8 cellular contexts compared by ENCODE assay signal in the genomic region with DNA sequence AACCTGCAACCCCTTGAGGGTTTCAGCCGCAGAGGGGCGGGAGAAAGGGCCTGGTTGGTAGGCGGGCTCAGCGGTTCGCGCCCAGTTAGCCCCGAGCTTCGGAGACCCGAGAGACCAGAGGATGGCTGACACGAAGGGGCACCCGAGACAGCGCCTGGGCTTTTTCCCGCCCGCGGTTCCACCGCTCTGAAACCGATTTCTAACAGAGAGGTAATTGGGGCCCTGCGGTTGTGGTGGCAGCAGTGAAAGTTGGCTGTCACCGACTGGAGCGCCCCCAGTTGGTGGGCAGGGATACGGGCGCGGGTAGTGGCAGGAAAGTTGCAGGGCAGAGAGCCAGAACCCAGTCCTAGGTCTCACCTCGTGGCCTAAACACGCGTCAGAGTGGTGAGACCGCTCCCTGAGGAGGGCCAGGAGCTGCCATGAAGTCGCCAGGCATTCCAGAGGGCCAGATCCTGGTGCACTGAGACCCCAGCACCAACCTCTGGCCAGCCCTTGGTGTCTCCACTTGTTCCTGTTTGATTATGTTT. TPM values are rescaled to one million over a fixed set of nuclear protein-coding genes. Genes with fewer than 3 reads are reported as not detected.
DNase-seq lines count a peak whose midpoint lies in the region; ATAC-seq, FAIRE-seq and TF ChIP-seq lines count a peak whose summit lies in the region.

No MANE protein-coding gene starts in this region.

- H3K27me3 ChIP-seq in left lung, result no peaks in the 10 kb centered on the region

- H3K27ac ChIP-seq in A549, result peak overlapping the region; percentile 77 to 91
- H3K27ac ChIP-seq in left lung, result peak overlapping the region; percentile 90 to 92

- POLR2A ChIA-PET in A549 (lab: Yijun Ruan, JAX), result interaction anchor here (0.6 to 1.4 kb wide), 4 partner anchors 14 to 519 kb away, joined by 3 to 7 read pairs (median 4); a partner anchor contains a TSS

- intact Hi-C loops in left lung (cut with DNase I), result no loop called here

- H3K4me1 ChIP-seq in A549, result 0 out of 3 replicates have a peak, but pooled peaks cover 8% of the 10 kb centered on the region
- H3K4me1 ChIP-seq in left lung, result peaks cover 0 to 23% of the 10 kb centered on the region in 2 donors

- 0% methylated on average over 14 of the region's 28 CpGs for WGBS in A549 (ENCODE audit: missing lambda C conversion rate)

- peak overlapping the region; percentile 60 for H3K4me3 ChIP-seq in A549
- peak overlapping the region; percentile 52 to 71 for H3K4me3 ChIP-seq in left lung

- TF ChIP-seq RAD21 in A549 (conservative IDR thresholded peaks at IDR 0.05 in 1 of 2, IDR thresholded peaks at IDR 0.05 in 1 of 2), result no peak

- TF ChIP-seq POLR2A in A549 (IDR thresholded peaks at IDR 0.05; ENCODE audit: low read length), result no peak

- H3K36me3 ChIP-seq in left lung, result peaks cover 0 to 22% of the 10 kb centered on the region in 2 donors

- TF ChIP-seq CTCF in A549 (IDR thresholded peaks at IDR 0.05) (peak; percentile 70), left lung (IDR thresholded peaks at IDR 0.05) (peak; percentile 55 to 71)

- H3K4me2 ChIP-seq in A549, result peak overlapping the region; percentile 84

- FAIRE-seq in A549 (lab: Jason Lieb, UNC), result no peak

- H3K9me3 ChIP-seq in A549 (no peaks in the 10 kb centered on the region), left lung (no peaks in the 10 kb centered on the region)

- CTCF ChIA-PET in A549 (lab: Yijun Ruan, JAX), result interaction anchor here (0.7 to 6.9 kb wide), 9 partner anchors 8 to 32 kb away, joined by 3 to 47 read pairs (median 3); a partner anchor contains a TSS

- DNase-seq in A549 (ENCODE audit: low read depth in 1 of 2, low spot score in 1 of 2) (peak in 1 of 2 experiments; percentile 79), NCI-H2227 (lab: John Stamatoyannopoulos, UW; ENCODE audit: unreplicated experiment) (peak; percentile 77), cerebellum (ENCODE audit: low spot score) (peak; percentile 50), left lung (peak; percentile 83 to 92)
- DNase-seq in activated CD4-positive, alpha-beta T cell treated with anti-CD3 and anti-CD28 coated beads for 1 hour, result peak; percentile 71
- peak; percentile 86 for DNase-seq in stimulated activated CD4-positive, alpha-beta T cell treated with anti-CD3 and anti-CD28 coated beads, Interleukin-4, amount 100 ng/mL, for 24 hours

- peak; percentile 72 to 88 for ATAC-seq in A549
- ATAC-seq in GM18519 (IDR thresholded peaks at IDR 0.05; ENCODE audit: low FRiP score, unreplicated experiment), result peak; percentile 39
- ATAC-seq in HG03064 (IDR thresholded peaks at IDR 0.05; ENCODE audit: low read depth, unreplicated experiment), result peak; percentile 42
- ATAC-seq in left lung, result peak; percentile 79

- TF ChIP-seq EP300 in A549 (IDR thresholded peaks at IDR 0.05), result no peak

TF ChIP-seq in A549, 52 proteins besides CTCF, POLR2A, EP300 and RAD21:
- TF ChIP-seq JUN (IDR thresholded peaks at IDR 0.05) (peak in 1 of 2 experiments; percentile 41; a peak in 1 of 5 replicates), FOSB (CRISPR knock-in tag; IDR thresholded peaks at IDR 0.05) (no peak), HOXA7 (CRISPR knock-in tag; IDR thresholded peaks at IDR 0.05) (no peak)
- TF ChIP-seq, protein P1, sequence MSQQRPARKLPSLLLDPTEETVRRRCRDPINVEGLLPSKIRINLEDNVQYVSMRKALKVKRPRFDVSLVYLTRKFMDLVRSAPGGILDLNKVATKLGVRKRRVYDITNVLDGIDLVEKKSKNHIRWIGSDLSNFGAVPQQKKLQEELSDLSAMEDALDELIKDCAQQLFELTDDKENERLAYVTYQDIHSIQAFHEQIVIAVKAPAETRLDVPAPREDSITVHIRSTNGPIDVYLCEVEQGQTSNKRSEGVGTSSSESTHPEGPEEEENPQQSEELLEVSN (IDR thresholded peaks at IDR 0.05; ENCODE audit: borderline replicate concordance, low read depth), result peak; percentile 89
- TF ChIP-seq, protein P2, sequence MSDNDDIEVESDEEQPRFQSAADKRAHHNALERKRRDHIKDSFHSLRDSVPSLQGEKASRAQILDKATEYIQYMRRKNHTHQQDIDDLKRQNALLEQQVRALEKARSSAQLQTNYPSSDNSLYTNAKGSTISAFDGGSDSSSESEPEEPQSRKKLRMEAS (IDR thresholded peaks at IDR 0.05), result peak; percentile 91

RNA-seq across cellular contexts. Expression of a gene that starts 0.6 kb away (rescaled TPM):
- polyA plus RNA-seq in A549 (2011; rRNA removed) (1.8 and 2.1 TPM in 2 replicates), A549 (2017; fragmentation: RNase III; extraction: RNeasy Plus Mini Kit Qiagen cat#74134 plus additional on column Dnase treatment) (1.4 to 1.7 TPM (median 1.5 TPM) in 3 replicates)
- polyA plus RNA-seq in A549 (2012; cell fraction: cytosol; rRNA removed), result 0.99 and 2.0 TPM in 2 replicates
- 2.5 and 3.1 TPM in 2 replicates for polyA plus RNA-seq in A549 (2012; cell fraction: nucleus; rRNA removed)
- 2.8 and 4.0 TPM in 2 replicates for polyA minus RNA-seq in A549 (2011; rRNA and poly(A)+ RNA removed)
- total RNA-seq in cerebellum (0.73 TPM), left lung (10 to 100 TPM in 1 of 2 donors, 1 to 10 TPM in 1; 4.4 to 14.5 TPM)

RNA-seq across cellular contexts. Expression of a gene that starts 14.8 kb away (rescaled TPM):
- polyA plus RNA-seq in A549 (2011; rRNA removed) (317 and 464 TPM in 2 replicates), A549 (2017; fragmentation: RNase III; extraction: RNeasy Plus Mini Kit Qiagen cat#74134 plus additional on column Dnase treatment) (569 to 597 TPM (median 576 TPM) in 3 replicates)
- 965 and 1,293 TPM in 2 replicates for polyA plus RNA-seq in A549 (2012; cell fraction: cytosol; rRNA removed)
- 504 and 524 TPM in 2 replicates for polyA plus RNA-seq in A549 (2012; cell fraction: nucleus; rRNA removed)
- 223 and 293 TPM in 2 replicates for polyA minus RNA-seq in A549 (2011; rRNA and poly(A)+ RNA removed)
- total RNA-seq in cerebellum (71.6 TPM), left lung (1,000 to 10,000 TPM in 1 of 2 donors, 100 to 1,000 TPM in 1; 930 to 1,311 TPM)

RNA-seq across cellular contexts. Expression of a gene that starts 22.7 kb away (rescaled TPM):
- polyA plus RNA-seq in A549 (2011; rRNA removed), result 0.05 and 0.07 TPM in 2 replicates
- 0.06 and 0.09 TPM in 2 replicates for polyA plus RNA-seq in A549 (2012; cell fraction: cytosol; rRNA removed)
- 0.10 and 0.14 TPM in 2 replicates for polyA plus RNA-seq in A549 (2012; cell fraction: nucleus; rRNA removed)
- 0.04 to 0.12 TPM (median 0.04 TPM) in 3 replicates for polyA plus RNA-seq in A549 (2017; fragmentation: RNase III; extraction: RNeasy Plus Mini Kit Qiagen cat#74134 plus additional on column Dnase treatment)
- polyA minus RNA-seq in A549 (2011; rRNA and poly(A)+ RNA removed), result 0.08 TPM in 1 of 2 replicates, not detected in the other
- not detected for total RNA-seq in cerebellum
- total RNA-seq in left lung, result under 1 TPM; 0.10 to 0.12 TPM

RNA-seq across cellular contexts. Expression of a gene that starts 23.0 kb away (rescaled TPM):
- polyA plus RNA-seq in A549 (2011; rRNA removed), result 10.7 and 21.0 TPM in 2 replicates
- polyA plus RNA-seq in A549 (2012; cell fraction: cytosol; rRNA removed), result 6.1 and 8.8 TPM in 2 replicates
- polyA plus RNA-seq in A549 (2012; cell fraction: nucleus; rRNA removed), result 3.7 and 6.0 TPM in 2 replicates
- 45.5 to 80.8 TPM (median 66.5 TPM) in 3 replicates for polyA plus RNA-seq in A549 (2017; fragmentation: RNase III; extraction: RNeasy Plus Mini Kit Qiagen cat#74134 plus additional on column Dnase treatment)
- polyA minus RNA-seq in A549 (2011; rRNA and poly(A)+ RNA removed), result 3.6 and 6.3 TPM in 2 replicates
- total RNA-seq in cerebellum, result 8.9 TPM
- 10 to 100 TPM in 1 of 2 donors, 1 to 10 TPM in 1; 9.2 to 14.1 TPM for total RNA-seq in left lung

RNA-seq across cellular contexts. Expression of a gene that starts 31.1 kb away (rescaled TPM):
- 196 and 208 TPM in 2 replicates for polyA plus RNA-seq in A549 (2011; rRNA removed)
- polyA plus RNA-seq in A549 (2012; cell fraction: cytosol; rRNA removed), result 54.9 and 69.2 TPM in 2 replicates
- polyA plus RNA-seq in A549 (2012; cell fraction: nucleus; rRNA removed), result 61.4 and 81.6 TPM in 2 replicates
- polyA plus RNA-seq in A549 (2017; fragmentation: RNase III; extraction: RNeasy Plus Mini Kit Qiagen cat#74134 plus additional on column Dnase treatment), result 249 to 257 TPM (median 257 TPM) in 3 replicates
- 20.2 and 23.4 TPM in 2 replicates for polyA minus RNA-seq in A549 (2011; rRNA and poly(A)+ RNA removed)
- 39.8 TPM for total RNA-seq in cerebellum
- total RNA-seq in left lung, result 100 to 1,000 TPM; 518 to 633 TPM

Comparison
In these comparisons a context has a peak if more than half of its experiments do, and no peak if none do; other contexts are left out.
1. RNA of a gene that starts 14.8 kb away (total RNA-seq): 930 to 1,311 TPM in left lung; 71.6 TPM in cerebellum (single experiment); every median in the first group is over 10 times any median in the second.
2. Peak in every context shown above with its lines, with median percentiles within 50 percentile points of each other: ATAC-seq.